Comparison of ENCODE assay signal across 15 cellular contexts in genomic region chrX:71251456-71251973, GRCh38. TPM values are rescaled to one million over a fixed set of nuclear protein-coding genes. Genes with fewer than 3 reads are reported as not detected.
DNase-seq lines count a peak whose midpoint lies in the region; ATAC-seq, FAIRE-seq and TF ChIP-seq lines count a peak whose summit lies in the region.
"Had no signal": no experiment of that assay in that cellular context is flagged by ENCODE, and none has a peak within 500 bp of the region (broad histone marks: within the 10 kb centered on the region; RNA-seq: fewer than 3 reads in every experiment).

No MANE protein-coding gene starts in this region.

- H4K8ac ChIP-seq in neuronal stem cell (ENCODE audit: low read depth, low read length), result no peak overlapping the region

- TF ChIP-seq CTCF in CD14-positive monocyte (IDR thresholded peaks at IDR 0.05) (no peak), GM10266 (IDR thresholded peaks at IDR 0.05; ENCODE audit: control insufficient read depth, insufficient read depth, low read depth, missing control alignments) (no peak)

- no peak overlapping the region for H3K4ac ChIP-seq in neuronal stem cell (ENCODE audit: low read length)

- no peak overlapping the region for H2AFZ ChIP-seq in neuronal stem cell (ENCODE audit: low read length)

- peak overlapping the region in 2 of 7 donors; percentile 12 to 57 for H3K27ac Mint-ChIP-seq in CD14-positive monocyte
- H3K27ac Mint-ChIP-seq in activated naive CD8-positive, alpha-beta T cell treated with anti-CD3 and anti-CD28 coated beads for 36 hours, result peak overlapping the region; percentile 63

- peaks cover 36% of the 10 kb centered on the region for H3K4me1 Mint-ChIP-seq in CD14-positive monocyte
- peaks cover 32% of the 10 kb centered on the region for H3K4me1 Mint-ChIP-seq in activated naive CD8-positive, alpha-beta T cell treated with anti-CD3 and anti-CD28 coated beads for 36 hours

- intact Hi-C loops in CD14-positive monocyte (cut with micrococcal nuclease) (loop anchor here in 1 of 2 donors (10.0 kb wide), 1 partner anchor 57 kb away; no protein-coding TSS in a partner anchor), sciatic nerve (cut with DNase I) (no loop called here)

- no peak overlapping the region for H3K18ac ChIP-seq in neuronal stem cell (ENCODE audit: low read length)

- peaks cover 11 to 13% of the 10 kb centered on the region in 2 donors for H3K4me1 ChIP-seq in neuronal stem cell (ENCODE audit: control insufficient read depth in 2 of 2, insufficient read depth in 1 of 2, low read depth in 1 of 2, low read length in 2 of 2)

- H3K4me3 ChIP-seq in neuronal stem cell (ENCODE audit: low read length in 2 of 2), result peak overlapping the region in 1 of 2 donors; percentile 75
- H3K4me3 ChIP-seq: thoracic aorta had no signal

- no peak overlapping the region for H3K14ac ChIP-seq in neuronal stem cell (ENCODE audit: low read length)

- H3K27ac ChIP-seq in KOPT-K1 (ENCODE audit: low read depth, low read length, poor library complexity, severe bottlenecking) (peak overlapping the region; percentile 92), neuronal stem cell (replicated peaks; ENCODE audit: low read length) (no peak overlapping the region)
- H3K27ac ChIP-seq: thoracic aorta had no signal

- no peak overlapping the region for H2BK12ac ChIP-seq in neuronal stem cell (ENCODE audit: low read length)

- H2BK5ac ChIP-seq in neuronal stem cell (ENCODE audit: low read length), result no peak overlapping the region

- H3K9me3 ChIP-seq in KOPT-K1 (ENCODE audit: insufficient read depth, low read length, poor library complexity, severe bottlenecking), result no peaks in the 10 kb centered on the region
- no peaks in the 10 kb centered on the region for H3K9me3 ChIP-seq in neuronal stem cell (replicated peaks in 1 of 2; ENCODE audit: control insufficient read depth in 2 of 2, insufficient read depth in 1 of 2, low read depth in 1 of 2, low read length in 2 of 2)
- H3K9me3 ChIP-seq: thoracic aorta had no signal

- peaks cover 47% of the 10 kb centered on the region for H3K36me3 ChIP-seq in KOPT-K1 (ENCODE audit: insufficient read depth, low read length)
- H3K36me3 ChIP-seq in neuronal stem cell (replicated peaks in 1 of 2; ENCODE audit: control insufficient read depth in 2 of 2, insufficient read depth in 2 of 2, low read length in 2 of 2), result peaks cover 37 to 60% of the 10 kb centered on the region in 2 donors

- DNase-seq in CD14-positive monocyte (ENCODE audit: low spot score), result no peak
- peak; percentile 26 for DNase-seq in activated naive CD8-positive, alpha-beta T cell treated with anti-CD3 and anti-CD28 coated beads for 36 hours
- DNase-seq in neuronal stem cell (ENCODE audit: low spot score), result no peak
- no peak for DNase-seq in sciatic nerve (ENCODE audit: low spot score)
- no peak for DNase-seq in GM12891 (ENCODE audit: insufficient read length, low spot score)
- no peak for DNase-seq in GM10266 (ENCODE audit: extremely low spot score)
- DNase-seq in kidney glomerular epithelial cell (lab: John Stamatoyannopoulos, UW), result no peak
- DNase-seq: NCI-H187 treated with DMSO at 0.1 percent for 48 hours, small intestine had no signal

- peak overlapping the region; percentile 77 for H3K4me3 Mint-ChIP-seq in CD14-positive monocyte
- H3K4me3 Mint-ChIP-seq in activated naive CD8-positive, alpha-beta T cell treated with anti-CD3 and anti-CD28 coated beads for 36 hours, result peak overlapping the region; percentile 88

- H2AK5ac ChIP-seq in neuronal stem cell (ENCODE audit: low read depth, low read length), result no peak overlapping the region

- no peak overlapping the region for H4K91ac ChIP-seq in neuronal stem cell (ENCODE audit: low read depth, low read length, poor library complexity)

- H3K9ac ChIP-seq in neuronal stem cell (ENCODE audit: low read depth, low read length, poor library complexity), result no peak overlapping the region

- H3K9me3 Mint-ChIP-seq in CD14-positive monocyte, result peaks cover 0 to 5% (median 0%) of the 10 kb centered on the region in 7 donors
- no peaks in the 10 kb centered on the region for H3K9me3 Mint-ChIP-seq in activated naive CD8-positive, alpha-beta T cell treated with anti-CD3 and anti-CD28 coated beads for 36 hours
- H3K9me3 Mint-ChIP-seq: central memory CD8-positive, alpha-beta T cell had no signal

- peaks cover 0 to 11% (median 0%) of the 10 kb centered on the region in 3 donors for H3K27me3 Mint-ChIP-seq in CD14-positive monocyte (ENCODE audit: low read depth in 3 of 3)
- no peaks in the 10 kb centered on the region for H3K27me3 Mint-ChIP-seq in activated naive CD8-positive, alpha-beta T cell treated with anti-CD3 and anti-CD28 coated beads for 36 hours
- H3K27me3 Mint-ChIP-seq: central memory CD8-positive, alpha-beta T cell had no signal

- no peak for ATAC-seq in sciatic nerve

- H3K27me3 ChIP-seq in neuronal stem cell (ENCODE audit: control insufficient read depth in 3 of 3, insufficient read depth in 3 of 3, low read depth in 1 of 3, low read length in 3 of 3), result no peaks in the 10 kb centered on the region

- no peak for FAIRE-seq in GM12891 (lab: Jason Lieb, UNC)
- FAIRE-seq: frontal cortex, small intestine had no signal

- H3K36me3 Mint-ChIP-seq in CD14-positive monocyte, result peaks cover 35 to 37% of the 10 kb centered on the region in 2 donors
- peaks cover 10% of the 10 kb centered on the region for H3K36me3 Mint-ChIP-seq in activated naive CD8-positive, alpha-beta T cell treated with anti-CD3 and anti-CD28 coated beads for 36 hours

- H3K4me2 ChIP-seq in neuronal stem cell (ENCODE audit: insufficient read depth, low read length, poor library complexity, severe bottlenecking), result peak overlapping the region; percentile 56

- H3K79me1 ChIP-seq in neuronal stem cell (ENCODE audit: low read depth, low read length), result peaks cover 15% of the 10 kb centered on the region

- no peak for TF ChIP-seq POLR2A in GM12891 (IDR thresholded peaks at IDR 0.05; ENCODE audit: low read depth, low read length)

- no CpG with 5 or more reads among the region's 8 CpGs for WGBS in neuronal stem cell (ENCODE audit: extremely low coverage in 2 of 2, insufficient read length in 2 of 2, insufficient replicate concordance in 1 of 2), 2 donors

- no peak overlapping the region for H2BK15ac ChIP-seq in neuronal stem cell (ENCODE audit: low read length)

- no peak overlapping the region for H3K23ac ChIP-seq in neuronal stem cell (ENCODE audit: low read depth, low read length, poor library complexity)

- H2BK120ac ChIP-seq in neuronal stem cell (ENCODE audit: low read depth, low read length), result no peak overlapping the region

TF ChIP-seq in GM12891, 5 proteins besides CTCF, POLR2A, EP300 and RAD21:
- TF ChIP-seq TAF1 (IDR thresholded peaks at IDR 0.05; ENCODE audit: low read depth, low read length) (no peak), SPI1 (IDR thresholded peaks at IDR 0.05; ENCODE audit: low read depth, low read length) (no peak), POU2F2 (IDR thresholded peaks at IDR 0.05; ENCODE audit: low read depth, low read length) (no peak), PAX5 (IDR thresholded peaks at IDR 0.05; ENCODE audit: insufficient read depth, low read length, severe bottlenecking) (no peak), POLR2AphosphoS5 (IDR thresholded peaks at IDR 0.05; ENCODE audit: low read depth, low read length) (no peak)

RNA-seq across cellular contexts. Expression of gene ZMYM3, which starts 2.4 kb away (rescaled TPM):
- 1 to 10 TPM; 3.9 to 4.8 TPM for polyA plus RNA-seq in CD14-positive monocyte
- total RNA-seq in activated naive CD8-positive, alpha-beta T cell treated with anti-CD3 and anti-CD28 coated beads for 36 hours, result 10 to 100 TPM; 22.9 to 25.1 TPM
- 55.3 TPM for polyA plus RNA-seq in neuronal stem cell (2013, experiment 1 of 2)
- 52.4 TPM for polyA plus RNA-seq in neuronal stem cell (2013, experiment 2 of 2)
- total RNA-seq in sciatic nerve, result 28.8 TPM
- polyA plus RNA-seq in GM12891 (2012; ENCODE audit: low read depth, missing spikeins), result 15.8 TPM

RNA-seq across cellular contexts. Expression of gene GJB1, which starts 28.5 kb away (rescaled TPM):
- polyA plus RNA-seq in CD14-positive monocyte, result not detected
- not detected for total RNA-seq in activated naive CD8-positive, alpha-beta T cell treated with anti-CD3 and anti-CD28 coated beads for 36 hours
- polyA plus RNA-seq in neuronal stem cell (2013, experiment 1 of 2), result 0.01 TPM
- polyA plus RNA-seq in neuronal stem cell (2013, experiment 2 of 2), result not detected
- total RNA-seq in sciatic nerve, result 17.5 TPM
- not detected for polyA plus RNA-seq in GM12891 (2012; ENCODE audit: low read depth, missing spikeins)
- total RNA-seq: frontal cortex, lung microvascular endothelial cell, RPMI7951, thoracic aorta had no signal

RNA-seq across cellular contexts. Expression of gene NONO, which starts 31.9 kb away (rescaled TPM):
- 100 to 1,000 TPM; 111 to 122 TPM for polyA plus RNA-seq in CD14-positive monocyte
- total RNA-seq in activated naive CD8-positive, alpha-beta T cell treated with anti-CD3 and anti-CD28 coated beads for 36 hours, result 100 to 1,000 TPM; 521 to 536 TPM
- 762 TPM for polyA plus RNA-seq in neuronal stem cell (2013, experiment 1 of 2)
- polyA plus RNA-seq in neuronal stem cell (2013, experiment 2 of 2), result 761 TPM
- total RNA-seq in sciatic nerve, result 187 TPM
- 244 TPM for polyA plus RNA-seq in GM12891 (2012; ENCODE audit: low read depth, missing spikeins)

RNA-seq across cellular contexts. Expression of gene ITGB1BP2, which starts 50.0 kb away (rescaled TPM):
- polyA plus RNA-seq in CD14-positive monocyte, result not detected
- 1 to 10 TPM; 4.9 to 5.6 TPM for total RNA-seq in activated naive CD8-positive, alpha-beta T cell treated with anti-CD3 and anti-CD28 coated beads for 36 hours
- 0.68 TPM for polyA plus RNA-seq in neuronal stem cell (2013, experiment 1 of 2)
- polyA plus RNA-seq in neuronal stem cell (2013, experiment 2 of 2), result 0.96 TPM
- 1.8 TPM for total RNA-seq in sciatic nerve
- 1.9 TPM for polyA plus RNA-seq in GM12891 (2012; ENCODE audit: low read depth, missing spikeins)

Comparison
In these comparisons a context has a peak if more than half of its experiments do, and no peak if none do; other contexts are left out.
1. RNA of gene GJB1, which starts 28.5 kb away (total RNA-seq): 17.5 TPM in sciatic nerve (single experiment); not detected in activated naive CD8-positive, alpha-beta T cell treated with anti-CD3 and anti-CD28 coated beads for 36 hours; every median in the first group is over 10 times any median in the second.